22 cellular contexts compared by ENCODE assay signal in genomic region chr1:240164742-240165141, GRCh38.
"Had no signal": no experiment of that assay in that cellular context is flagged by ENCODE, and none has a peak within 500 bp of the region (broad histone marks: within the 10 kb centered on the region; RNA-seq: fewer than 3 reads in every experiment).

No MANE protein-coding gene starts in this region.

- H3K27me3 ChIP-seq: dorsolateral prefrontal cortex, esophagus squamous epithelium, gastrocnemius medialis, heart right ventricle, left lung had no signal

- H3K27ac ChIP-seq: coronary artery, dorsolateral prefrontal cortex, epithelial cell of prostate, esophagus squamous epithelium, gastrocnemius medialis, heart right ventricle, left lung, lower lobe of right lung had no signal

- H3K4me3 Mint-ChIP-seq: naive thymus-derived CD4-positive, alpha-beta T cell had no signal

- H3K36me3 ChIP-seq: esophagus squamous epithelium, gastrocnemius medialis, heart right ventricle, left lung, lower lobe of right lung had no signal

- H3K4me1 ChIP-seq: esophagus squamous epithelium, gastrocnemius medialis, heart right ventricle, left lung, lower lobe of right lung had no signal

- H3K36me3 Mint-ChIP-seq: naive thymus-derived CD4-positive, alpha-beta T cell had no signal

- H3K4me1 Mint-ChIP-seq: naive thymus-derived CD4-positive, alpha-beta T cell had no signal

- H3K27ac Mint-ChIP-seq: naive thymus-derived CD4-positive, alpha-beta T cell had no signal

- H3K4me3 ChIP-seq: coronary artery, dorsolateral prefrontal cortex, esophagus squamous epithelium, gastrocnemius medialis, heart right ventricle, left lung, lower lobe of right lung had no signal

- H3K9me3 ChIP-seq: gastrocnemius medialis had no signal

- DNase-seq: dermis blood vessel endothelial cell; dorsolateral prefrontal cortex; effector CD4-positive, alpha-beta T cell; effector memory CD4-positive, alpha-beta T cell; erythroblast; esophagus squamous epithelium; foreskin fibroblast; foreskin melanocyte; gastrocnemius medialis; glutamatergic neuron; head of caudate nucleus; heart right ventricle; hippocampal formation; left cardiac atrium; left lung; left ventricle myocardium superior; lower lobe of right lung; mesendoderm; midbrain; naive thymus-derived CD4-positive, alpha-beta T cell had no signal
